ENCODE assay signal across 9 cellular contexts in the genomic region with DNA sequence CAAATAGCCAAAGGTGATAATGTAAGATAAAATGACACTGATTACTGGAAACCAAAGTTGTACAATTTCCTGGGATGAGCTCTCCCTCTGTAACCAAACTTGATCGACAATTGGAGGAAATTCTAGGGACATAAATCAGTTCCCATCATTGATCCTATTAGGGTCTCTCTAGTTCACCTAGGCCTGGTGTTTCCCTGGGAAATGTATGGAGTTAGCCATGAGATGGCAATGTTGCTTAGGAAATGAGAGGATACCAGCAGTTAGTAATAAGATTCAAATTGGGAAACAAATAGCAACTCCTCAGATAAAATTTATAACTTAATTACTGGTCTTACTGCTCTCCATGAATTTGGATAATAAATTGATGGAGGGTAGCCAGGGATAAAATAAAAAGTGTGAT. TPM values are rescaled to one million over a fixed set of nuclear protein-coding genes. Genes with fewer than 3 reads are reported as not detected.
DNase-seq lines count a peak whose midpoint lies in the region; ATAC-seq and TF ChIP-seq lines count a peak whose summit lies in the region.
"Had no signal": no experiment of that assay in that cellular context is flagged by ENCODE, and none has a peak within 500 bp of the region (broad histone marks: within the 10 kb centered on the region; RNA-seq: fewer than 3 reads in every experiment).

No MANE protein-coding gene starts in this region.

- H3K9me3 ChIP-seq in esophagus muscularis mucosa (no peaks in the 10 kb centered on the region), psoas muscle (no peaks in the 10 kb centered on the region)

- TF ChIP-seq CTCF in esophagus muscularis mucosa (IDR thresholded peaks at IDR 0.05), result peak in 2 of 3 experiments; percentile 19 to 38
- TF ChIP-seq CTCF in psoas muscle (IDR thresholded peaks at IDR 0.05), result peak; percentile 33

- no peak for TF ChIP-seq EP300 in esophagus muscularis mucosa (IDR thresholded peaks at IDR 0.05)

- H3K27me3 ChIP-seq in esophagus muscularis mucosa (no peaks in the 10 kb centered on the region), psoas muscle (ENCODE audit: insufficient read depth in 3 of 3, low read length in 2 of 3) (no peaks in the 10 kb centered on the region)

- no peak overlapping the region for H3K4me3 ChIP-seq in esophagus muscularis mucosa
- H3K4me3 ChIP-seq in psoas muscle, result no peak overlapping the region

- intact Hi-C loops in esophagus muscularis mucosa (cut with DNase I), result loop anchor here (10.0 kb wide), 1 partner anchor 881 kb away; no protein-coding TSS in a partner anchor
- intact Hi-C loops in psoas muscle (cut with DNase I), result no loop called here

- H3K27ac ChIP-seq in esophagus muscularis mucosa (replicated peaks in 1 of 4) (no peak overlapping the region), psoas muscle (no peak overlapping the region)

- H3K36me3 ChIP-seq in esophagus muscularis mucosa, result no peaks in the 10 kb centered on the region
- no peaks in the 10 kb centered on the region for H3K36me3 ChIP-seq in psoas muscle (ENCODE audit: insufficient read depth in 1 of 2, low read depth in 1 of 2)

- H3K4me1 ChIP-seq in esophagus muscularis mucosa (peaks cover 0 to 5% (median 1%) of the 10 kb centered on the region in 4 donors), psoas muscle (peaks cover 12% of the 10 kb centered on the region)

- no peak for TF ChIP-seq POLR2A in esophagus muscularis mucosa (IDR thresholded peaks at IDR 0.05; ENCODE audit: low read depth)

- 81% methylated on average over 1 of the region's 1 CpG for WGBS in esophagus muscularis mucosa
- 33 to 63% (median 39%) methylated on average over 1 of the region's 1 CpG for WGBS in psoas muscle, 3 donors

- DNase-seq in NCI-H1105 treated with DMSO at 0.1 percent for 48 hours (lab: John Stamatoyannopoulos, UW), result peak; percentile 14
- no peak for DNase-seq in NCI-H1105 (lab: John Stamatoyannopoulos, UW)
- peak; percentile 10 for DNase-seq in NCI-H748 treated with DMSO at 0.1 percent for 48 hours (lab: John Stamatoyannopoulos, UW)
- DNase-seq in esophagus muscularis mucosa (ENCODE audit: extremely low spot score), result no peak
- no peak for DNase-seq in psoas muscle
- DNase-seq in stimulated activated CD4-positive, alpha-beta T cell treated with anti-CD3 and anti-CD28 coated beads, Interleukin-4, amount 100 ng/mL, for 24 hours, result no peak
- DNase-seq: NCI-H1436 had no signal

- ATAC-seq in psoas muscle (no peak), GM21515 (IDR thresholded peaks at IDR 0.05; ENCODE audit: unreplicated experiment) (no peak), GM21619 (IDR thresholded peaks at IDR 0.05; ENCODE audit: unreplicated experiment) (no peak)

RNA-seq across cellular contexts. Expression of gene SPATA18, which starts 52.2 kb away (rescaled TPM):
- total RNA-seq in esophagus muscularis mucosa (1 to 10 TPM; 3.2 to 7.5 (median 5.4) TPM), psoas muscle (1 to 10 TPM in 3 of 4 donors, under 1 TPM in 1; 0.74 to 2.5 (median 1.3) TPM)
- polyA plus RNA-seq in psoas muscle, result under 1 TPM; 0.14 to 0.88 (median 0.14) TPM

Comparison
In these comparisons a context has a peak if more than half of its experiments do, and no peak if none do; other contexts are left out.
1. DNase-seq: peak in NCI-H1105 treated with DMSO at 0.1 percent for 48 hours (single experiment) and NCI-H748 treated with DMSO at 0.1 percent for 48 hours (single experiment); none in NCI-H1105 (single experiment), esophagus muscularis mucosa (single experiment), psoas muscle (0 of 2) and stimulated activated CD4-positive, alpha-beta T cell treated with anti-CD3 and anti-CD28 coated beads, Interleukin-4, amount 100 ng/mL, for 24 hours (single experiment).